12 cellular contexts compared by ENCODE assay signal in the genomic region with DNA sequence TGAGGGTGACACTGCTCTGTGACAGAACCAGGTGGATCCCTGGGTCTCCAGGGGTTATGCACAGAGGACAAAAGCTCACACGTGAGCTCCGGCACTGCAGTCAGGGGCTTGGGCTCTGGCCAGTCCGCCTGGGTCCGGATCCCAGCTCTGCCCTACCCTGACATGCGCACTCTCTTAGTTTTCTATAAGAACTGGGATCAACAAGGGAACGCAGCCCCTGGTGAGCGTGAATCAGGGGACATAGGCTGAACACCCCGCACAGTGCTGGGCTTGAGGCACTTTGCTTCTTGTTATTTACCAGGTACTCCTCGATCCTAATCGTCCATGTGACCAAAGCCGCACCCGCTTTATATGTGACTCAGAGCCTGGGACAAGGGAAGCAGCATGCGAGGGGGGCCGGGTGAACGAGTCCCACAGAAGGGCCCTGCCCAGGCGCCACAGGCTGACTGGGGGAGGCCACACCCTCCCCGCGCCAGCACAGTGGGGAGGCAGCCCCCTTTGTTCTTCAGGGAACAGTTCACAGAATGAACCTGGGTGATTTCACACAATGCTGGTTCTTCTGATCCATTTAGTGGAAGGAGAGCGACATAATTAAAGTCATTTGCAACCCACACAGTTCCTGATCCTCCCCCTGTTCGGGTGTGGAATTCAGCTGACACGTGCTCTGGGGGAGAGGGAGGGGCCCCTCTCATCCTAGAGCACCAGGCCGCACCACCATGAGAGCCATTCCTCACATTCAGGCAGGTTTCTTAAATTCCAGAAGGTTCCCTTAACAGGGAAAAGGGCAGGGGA. TPM values are rescaled to one million over a fixed set of nuclear protein-coding genes. Genes with fewer than 3 reads are reported as not detected.
DNase-seq lines count a peak whose midpoint lies in the region; ATAC-seq and TF ChIP-seq lines count a peak whose summit lies in the region.
"Had no signal": no experiment of that assay in that cellular context is flagged by ENCODE, and none has a peak within 500 bp of the region (broad histone marks: within the 10 kb centered on the region; RNA-seq: fewer than 3 reads in every experiment).

No MANE protein-coding gene starts in this region.

- H3K4me2 ChIP-seq in BLaER1: peak overlapping the region; percentile 90
- H3K4me2 ChIP-seq in Loucy (ENCODE audit: low read depth, low read length, poor library complexity, severe bottlenecking): peak overlapping the region; percentile 26

- H3K79me2 ChIP-seq in Loucy (ENCODE audit: insufficient read depth, low read length): no peaks in the 10 kb centered on the region

- no peak for TF ChIP-seq CTCF in Loucy (conservative IDR thresholded peaks at IDR 0.05; ENCODE audit: low read length)

- peak; percentile 74 for DNase-seq in mucosa of gallbladder (ENCODE audit: low spot score)
- no peak for DNase-seq in SIG-M5 treated with dmso at 0.1 percent for 504 hours (lab: John Stamatoyannopoulos, UW; ENCODE audit: unreplicated experiment)
- no peak for DNase-seq in stimulated activated CD8-positive, alpha-beta memory T cell treated with anti-CD3 and anti-CD28 coated beads, Interleukin-4, amount 100 ng/mL, for 48 hours
- no peak for DNase-seq in GF-D8 (lab: John Stamatoyannopoulos, UW)
- no peak for DNase-seq in sciatic nerve (ENCODE audit: low spot score)
- DNase-seq: activated T-cell treated with anti-CD3 and anti-CD28 coated beads, Interleukin-2, amount 50 U/mL, for 24 hours; CD4-positive, alpha-beta T cell; NCI-H2081 treated with DMSO at 0.1 percent for 48 hours; SW 1271 had no signal

- ATAC-seq in esophagus mucosa: peak; percentile 85
- ATAC-seq in sciatic nerve: no peak

- H3K9ac ChIP-seq in BLaER1 (peak overlapping the region; percentile 62), Loucy (ENCODE audit: low read depth, low read length, poor library complexity, severe bottlenecking) (no peak overlapping the region)

- peak overlapping the region; percentile 70 for H3K27ac ChIP-seq in BLaER1

- H2AFZ ChIP-seq in Loucy (ENCODE audit: low read length): no peak overlapping the region

- H3K4me3 ChIP-seq in BLaER1 (peak overlapping the region; percentile 26), Loucy (ENCODE audit: low read length, poor library complexity, severe bottlenecking) (no peak overlapping the region)

- H3K9me3 ChIP-seq in BLaER1: peaks cover 3% of the 10 kb centered on the region
- no peaks in the 10 kb centered on the region for H3K9me3 ChIP-seq in Loucy (ENCODE audit: insufficient read depth, low read depth, low read length)

- H3K4me1 ChIP-seq in BLaER1: peaks cover 91% of the 10 kb centered on the region
- H3K4me1 ChIP-seq in Loucy (ENCODE audit: insufficient read depth, low read length, poor library complexity, severe bottlenecking): peaks cover 26% of the 10 kb centered on the region

- H4K20me1 ChIP-seq in BLaER1: peaks cover 11% of the 10 kb centered on the region; the same call in 1 of the 2 replicates
- no peaks in the 10 kb centered on the region for H4K20me1 ChIP-seq in Loucy (ENCODE audit: insufficient read depth, low read length, poor library complexity, severe bottlenecking)

- no peaks in the 10 kb centered on the region for H3K9me2 ChIP-seq in Loucy (replicated peaks; ENCODE audit: low read depth, low read length)

- H3F3A ChIP-seq in Loucy (ENCODE audit: low read depth): no peaks in the 10 kb centered on the region

- intact Hi-C loops in sciatic nerve (cut with DNase I): no loop called here

- H3K27me3 ChIP-seq in BLaER1: no peaks in the 10 kb centered on the region
- peaks cover 20% of the 10 kb centered on the region for H3K27me3 ChIP-seq in Loucy (ENCODE audit: insufficient read depth, low read length, poor library complexity, severe bottlenecking)

- H3K36me3 ChIP-seq in BLaER1: no peaks in the 10 kb centered on the region
- H3K36me3 ChIP-seq in Loucy (ENCODE audit: insufficient read depth, low read length): no peaks in the 10 kb centered on the region

RNA-seq across cellular contexts. Expression of a gene that starts 55.5 kb away (rescaled TPM):
- total RNA-seq in esophagus mucosa: 3.7 TPM
- total RNA-seq in mucosa of gallbladder: 109 TPM
- total RNA-seq in sciatic nerve: 39.2 TPM
